ENCODE assay signal across 18 cellular contexts in the genomic region with DNA sequence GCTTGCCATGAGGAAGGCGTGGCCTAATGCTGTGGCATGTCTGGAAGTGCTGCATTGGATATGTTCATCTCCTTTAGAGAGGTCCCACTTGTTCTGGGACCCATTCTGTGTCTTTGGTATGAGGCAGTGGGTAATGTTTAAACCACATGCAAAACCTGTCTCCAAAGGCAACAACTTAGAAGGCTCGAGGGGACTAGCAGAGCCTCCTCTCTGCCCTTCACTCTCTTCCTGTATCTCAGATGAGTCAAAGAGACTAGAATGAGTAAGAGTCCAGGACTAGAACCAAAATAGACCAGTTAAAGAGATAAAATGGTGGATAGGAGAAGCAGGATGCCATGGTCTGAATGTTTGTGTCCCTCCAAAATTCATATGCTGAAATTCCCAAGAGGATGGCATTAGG.
DNase-seq lines count a peak whose midpoint lies in the region; ATAC-seq and TF ChIP-seq lines count a peak whose summit lies in the region.
"Had no signal": no experiment of that assay in that cellular context is flagged by ENCODE, and none has a peak within 500 bp of the region (broad histone marks: within the 10 kb centered on the region; RNA-seq: fewer than 3 reads in every experiment).

No MANE protein-coding gene starts in this region.

- no peaks in the 10 kb centered on the region for H4K20me1 ChIP-seq in neural progenitor cell (ENCODE audit: low read depth)

- no peak overlapping the region for H3K4me2 ChIP-seq in neural progenitor cell
- H3K4me2 ChIP-seq: PC-9 had no signal

- no peak overlapping the region for H3K9ac ChIP-seq in neural progenitor cell

- no peaks in the 10 kb centered on the region for H3K79me2 ChIP-seq in neural progenitor cell (ENCODE audit: low read depth)

- H3F3A ChIP-seq in neural progenitor cell (ENCODE audit: low read depth): no peaks in the 10 kb centered on the region

- H3K27me3 Mint-ChIP-seq in activated B cell treated with CpG ODN at 0.5 μM for 24 hours: peaks cover 2% of the 10 kb centered on the region
- H3K27me3 Mint-ChIP-seq in neural progenitor cell (ENCODE audit: insufficient read depth, low read depth): peaks cover 14% of the 10 kb centered on the region
- H3K27me3 Mint-ChIP-seq in immature natural killer cell (ENCODE audit: low read depth in 3 of 3): peaks cover under 1 to 6% (median 1%) of the 10 kb centered on the region in 3 donors
- H3K27me3 Mint-ChIP-seq: activated CD4-positive, alpha-beta T cell treated with anti-CD3 and anti-CD28 coated beads, Interleukin-2, amount 10 ng/mL, durations not matched to agents 7 days and 5 days had no signal

- POLR2A ChIA-PET in activated B cell treated with CpG ODN at 0.5 μM for 24 hours (lab: Charles Lee): no interaction called here

- DNase-seq in activated B cell treated with CpG ODN at 0.5 μM for 24 hours: no peak
- no peak for DNase-seq in SKM-1 (lab: John Stamatoyannopoulos, UW; ENCODE audit: unreplicated experiment)
- DNase-seq in foreskin keratinocyte: no peak
- DNase-seq in neural progenitor cell (ENCODE audit: low spot score): no peak
- DNase-seq in immature natural killer cell: no peak
- DNase-seq: activated CD4-positive, alpha-beta T cell treated with anti-CD3 and anti-CD28 coated beads, Interleukin-2, amount 10 ng/mL, durations not matched to agents 7 days and 5 days; activated T-cell treated with anti-CD3 and anti-CD28 coated beads, Interleukin-2, amount 50 U/mL, for 72 hours; anterior cingulate cortex; dermis blood vessel endothelial cell; nucleus accumbens; PC-9; T-helper 1 cell; thyroid gland had no signal

- H3K4me3 ChIP-seq in neural progenitor cell: no peak overlapping the region
- H3K4me3 ChIP-seq: PC-9, thyroid gland had no signal

- H3K27me3 ChIP-seq in foreskin keratinocyte (peaks cover 2% of the 10 kb centered on the region), neural progenitor cell (no peaks in the 10 kb centered on the region)
- H3K27me3 ChIP-seq: thyroid gland had no signal

- intact Hi-C loops in activated B cell treated with CpG ODN at 0.5 μM for 24 hours (cut with micrococcal nuclease): no loop called here

- no peak for TF ChIP-seq CTCF in activated B cell treated with CpG ODN at 0.5 μM for 24 hours (IDR thresholded peaks at IDR 0.05)
- no peak for TF ChIP-seq CTCF in foreskin keratinocyte (conservative IDR thresholded peaks at IDR 0.05)
- no peak for TF ChIP-seq CTCF in neural progenitor cell (IDR thresholded peaks at IDR 0.05)

- CTCF ChIA-PET in activated B cell treated with CpG ODN at 0.5 μM for 24 hours (lab: Charles Lee): no interaction called here

- H3K27ac ChIP-seq in foreskin keratinocyte (no peak overlapping the region), neural progenitor cell (no peak overlapping the region)
- H3K27ac ChIP-seq: PC-9, thyroid gland had no signal

- H3K9me3 Mint-ChIP-seq in activated B cell treated with CpG ODN at 0.5 μM for 24 hours (no peaks in the 10 kb centered on the region), neural progenitor cell (peaks cover 3% of the 10 kb centered on the region), immature natural killer cell (no peaks in the 10 kb centered on the region)
- H3K9me3 Mint-ChIP-seq: activated CD4-positive, alpha-beta T cell treated with anti-CD3 and anti-CD28 coated beads, Interleukin-2, amount 10 ng/mL, durations not matched to agents 7 days and 5 days; activated T-cell treated with anti-CD3 and anti-CD28 coated beads, Interleukin-2, amount 50 U/mL, for 72 hours; memory B cell had no signal

- peak; percentile 88 for ATAC-seq in GM19023 (IDR thresholded peaks at IDR 0.05; ENCODE audit: unreplicated experiment)
- peak; percentile 86 for ATAC-seq in GM21717 (IDR thresholded peaks at IDR 0.05; ENCODE audit: unreplicated experiment)
- peak; percentile 88 for ATAC-seq in HG03095 (IDR thresholded peaks at IDR 0.05; ENCODE audit: unreplicated experiment)
- ATAC-seq in activated B cell treated with CpG ODN at 0.5 μM for 24 hours (ENCODE audit: low read depth): peak; percentile 52
- ATAC-seq in foreskin keratinocyte: no peak

- H3K27ac Mint-ChIP-seq in activated B cell treated with CpG ODN at 0.5 μM for 24 hours: no peak overlapping the region
- no peak overlapping the region for H3K27ac Mint-ChIP-seq in neural progenitor cell
- no peak overlapping the region for H3K27ac Mint-ChIP-seq in immature natural killer cell
- H3K27ac Mint-ChIP-seq: activated CD4-positive, alpha-beta T cell treated with anti-CD3 and anti-CD28 coated beads, Interleukin-2, amount 10 ng/mL, durations not matched to agents 7 days and 5 days; activated T-cell treated with anti-CD3 and anti-CD28 coated beads, Interleukin-2, amount 50 U/mL, for 72 hours; CD14-positive monocyte had no signal

- peaks cover 11% of the 10 kb centered on the region for H3K4me1 Mint-ChIP-seq in activated B cell treated with CpG ODN at 0.5 μM for 24 hours
- H3K4me1 Mint-ChIP-seq in neural progenitor cell: peaks cover 17% of the 10 kb centered on the region
- H3K4me1 Mint-ChIP-seq in immature natural killer cell: peaks cover 0 to 9% of the 10 kb centered on the region in 2 donors
- H3K4me1 Mint-ChIP-seq: activated CD4-positive, alpha-beta T cell treated with anti-CD3 and anti-CD28 coated beads, Interleukin-2, amount 10 ng/mL, durations not matched to agents 7 days and 5 days had no signal

- no peaks in the 10 kb centered on the region for H3K36me3 ChIP-seq in neural progenitor cell
- H3K36me3 ChIP-seq: thyroid gland had no signal

- no peaks in the 10 kb centered on the region for H3K4me1 ChIP-seq in foreskin keratinocyte
- peaks cover 9% of the 10 kb centered on the region for H3K4me1 ChIP-seq in neural progenitor cell
- H3K4me1 ChIP-seq: thyroid gland had no signal

- H3K9me3 ChIP-seq in neural progenitor cell (ENCODE audit: low read depth): no peaks in the 10 kb centered on the region
- H3K9me3 ChIP-seq: thyroid gland had no signal

- no peak overlapping the region for H2AFZ ChIP-seq in neural progenitor cell (replicated peaks)
- H2AFZ ChIP-seq: PC-9 had no signal

- H3K36me3 Mint-ChIP-seq in activated B cell treated with CpG ODN at 0.5 μM for 24 hours (ENCODE audit: low read depth) (no peaks in the 10 kb centered on the region), neural progenitor cell (no peaks in the 10 kb centered on the region), immature natural killer cell (no peaks in the 10 kb centered on the region)
- H3K36me3 Mint-ChIP-seq: CD14-positive monocyte had no signal

- H3K4me3 Mint-ChIP-seq in activated B cell treated with CpG ODN at 0.5 μM for 24 hours: no peak overlapping the region
- H3K4me3 Mint-ChIP-seq in neural progenitor cell: no peak overlapping the region
- H3K4me3 Mint-ChIP-seq in immature natural killer cell: no peak overlapping the region
- H3K4me3 Mint-ChIP-seq: activated CD4-positive, alpha-beta T cell treated with anti-CD3 and anti-CD28 coated beads, Interleukin-2, amount 10 ng/mL, durations not matched to agents 7 days and 5 days; activated T-cell treated with anti-CD3 and anti-CD28 coated beads, Interleukin-2, amount 50 U/mL, for 72 hours; CD14-positive monocyte; memory B cell had no signal
